Comparison of ENCODE assay signal across 18 cellular contexts in genomic region chr6:157859775-157860504, GRCh38. TPM values are rescaled to one million over a fixed set of nuclear protein-coding genes. Genes with fewer than 3 reads are reported as not detected.
A peak's percentile ranks its signal among the peaks of the same experiment; 100 is the strongest.
DNase-seq lines count a peak whose midpoint lies in the region; ATAC-seq lines count a peak whose summit lies in the region.
"Had no signal": no experiment of that assay in that cellular context is flagged by ENCODE, and none has a peak within 500 bp of the region (broad histone marks: within the 10 kb centered on the region; RNA-seq: fewer than 3 reads in every experiment).

No MANE protein-coding gene starts in this region.

- POLR2A ChIA-PET in T-cell (lab: Charles Lee): interaction anchor here in 1 of 2 donors (0.6 kb wide), 1 partner anchor 831 kb away, joined by 3 read pairs; no protein-coding TSS in a partner anchor

- no peak for DNase-seq in activated T-cell treated with anti-CD3 and anti-CD28 coated beads, Interleukin-2, amount 50 U/mL, for 72 hours
- no peak for DNase-seq in activated T-cell treated with anti-CD3 and anti-CD28 coated beads, Interleukin-2, amount 50 U/mL, for 4 hours
- DNase-seq in T-cell: peak in 2 of 34 experiments; percentile 11 to 22
- DNase-seq in left lobe of liver (ENCODE audit: low spot score): no peak
- DNase-seq in GOT3 (lab: John Stamatoyannopoulos, UW): no peak
- DNase-seq in OCI-M2 (lab: John Stamatoyannopoulos, UW; ENCODE audit: unreplicated experiment): no peak
- no peak for DNase-seq in NCI-H345 (lab: John Stamatoyannopoulos, UW)
- DNase-seq: activated CD4-positive, alpha-beta T cell treated with anti-CD3 and anti-CD28 coated beads for 1 hour; activated gamma-delta T cell treated with Interleukin-2 at 50 U/mL for 16 hours; aorta; hippocampal formation; MG63; NCI-H1694; spleen; T1000 had no signal

- H3K4me3 Mint-ChIP-seq in activated T-cell treated with anti-CD3 and anti-CD28 coated beads, Interleukin-2, amount 50 U/mL, for 72 hours: peak overlapping the region; percentile 31 to 42
- no peak overlapping the region for H3K4me3 Mint-ChIP-seq in activated T-cell treated with anti-CD3 and anti-CD28 coated beads, Interleukin-2, amount 50 U/mL, for 4 hours
- peak overlapping the region; percentile 7 to 44 (median 19) for H3K4me3 Mint-ChIP-seq in T-cell
- H3K4me3 Mint-ChIP-seq: central memory CD8-positive, alpha-beta T cell; natural killer cell treated with Interleukin-12 subunit alpha and Interleukin-12 subunit beta and Interleukin-15 and Interleukin-18, amount 100 ng/mL, for 72 hours had no signal

- peaks cover 81% of the 10 kb centered on the region for H3K4me1 Mint-ChIP-seq in activated T-cell treated with anti-CD3 and anti-CD28 coated beads, Interleukin-2, amount 50 U/mL, for 72 hours (ENCODE audit: low read depth)
- peaks cover 69% of the 10 kb centered on the region for H3K4me1 Mint-ChIP-seq in activated T-cell treated with anti-CD3 and anti-CD28 coated beads, Interleukin-2, amount 50 U/mL, for 4 hours (ENCODE audit: low read depth)
- H3K4me1 Mint-ChIP-seq in T-cell: peaks cover 68 to 75% (median 73%) of the 10 kb centered on the region in 3 donors

- peaks cover 0 to 6% of the 10 kb centered on the region in 2 donors for H3K9me3 Mint-ChIP-seq in activated T-cell treated with anti-CD3 and anti-CD28 coated beads, Interleukin-2, amount 50 U/mL, for 72 hours
- H3K9me3 Mint-ChIP-seq in activated T-cell treated with anti-CD3 and anti-CD28 coated beads, Interleukin-2, amount 50 U/mL, for 4 hours: peaks cover 1% of the 10 kb centered on the region
- peaks cover under 1 to 3% (median 1%) of the 10 kb centered on the region in 3 donors for H3K9me3 Mint-ChIP-seq in T-cell
- H3K9me3 Mint-ChIP-seq: central memory CD8-positive, alpha-beta T cell; natural killer cell treated with Interleukin-12 subunit alpha and Interleukin-12 subunit beta and Interleukin-15 and Interleukin-18, amount 100 ng/mL, for 72 hours had no signal

- no peak for ATAC-seq in activated T-cell treated with anti-CD3 and anti-CD28 coated beads, Interleukin-2, amount 50 U/mL, for 72 hours (replicated peaks in 1 of 2)
- no peak for ATAC-seq in activated T-cell treated with anti-CD3 and anti-CD28 coated beads, Interleukin-2, amount 50 U/mL, for 4 hours
- ATAC-seq in T-cell (replicated peaks in 1 of 4): peak in 1 of 4 experiments; percentile 19
- peak; percentile 78 for ATAC-seq in left lobe of liver
- ATAC-seq in activated CD4-positive, CD25-positive, alpha-beta regulatory T cell treated with anti-CD3 and anti-CD28 coated beads, Interleukin-2, amount 50 U/mL, for 24 hours: no peak

- CTCF ChIA-PET in T-cell (lab: Charles Lee): interaction anchor here in 1 of 2 donors (0.7 to 1.0 kb wide), 2 partner anchors 13 to 100 kb away, joined by 3 to 4 read pairs; no protein-coding TSS in a partner anchor

- no peak overlapping the region for H3K27ac Mint-ChIP-seq in activated T-cell treated with anti-CD3 and anti-CD28 coated beads, Interleukin-2, amount 50 U/mL, for 72 hours
- H3K27ac Mint-ChIP-seq in T-cell: peak overlapping the region in 1 of 2 donors; percentile 45
- H3K27ac Mint-ChIP-seq: natural killer cell treated with Interleukin-12 subunit alpha and Interleukin-12 subunit beta and Interleukin-15 and Interleukin-18, amount 100 ng/mL, for 72 hours had no signal

- peaks cover 8% of the 10 kb centered on the region for H3K27me3 Mint-ChIP-seq in activated T-cell treated with anti-CD3 and anti-CD28 coated beads, Interleukin-2, amount 50 U/mL, for 72 hours (ENCODE audit: low read depth)
- H3K27me3 Mint-ChIP-seq in activated T-cell treated with anti-CD3 and anti-CD28 coated beads, Interleukin-2, amount 50 U/mL, for 4 hours (ENCODE audit: low read depth): no peaks in the 10 kb centered on the region
- no peaks in the 10 kb centered on the region for H3K27me3 Mint-ChIP-seq in T-cell

- H3K36me3 Mint-ChIP-seq in activated T-cell treated with anti-CD3 and anti-CD28 coated beads, Interleukin-2, amount 50 U/mL, for 72 hours (ENCODE audit: insufficient read depth in 2 of 2): peaks cover 6 to 35% of the 10 kb centered on the region in 2 donors
- H3K36me3 Mint-ChIP-seq in activated T-cell treated with anti-CD3 and anti-CD28 coated beads, Interleukin-2, amount 50 U/mL, for 4 hours (ENCODE audit: insufficient read depth): peaks cover 11% of the 10 kb centered on the region
- H3K36me3 Mint-ChIP-seq in T-cell: peaks cover 7% of the 10 kb centered on the region
- H3K36me3 Mint-ChIP-seq: natural killer cell treated with Interleukin-12 subunit alpha and Interleukin-12 subunit beta and Interleukin-15 and Interleukin-18, amount 100 ng/mL, for 72 hours had no signal

RNA-seq across cellular contexts. Expression of gene SNX9, which starts 36.9 kb away (rescaled TPM):
- total RNA-seq in activated T-cell treated with anti-CD3 and anti-CD28 coated beads, Interleukin-2, amount 50 U/mL, for 72 hours: 10 to 100 TPM; 83.5 to 94.6 TPM
- total RNA-seq in activated T-cell treated with anti-CD3 and anti-CD28 coated beads, Interleukin-2, amount 50 U/mL, for 4 hours: 10 to 100 TPM; 39.0 to 52.5 (median 42.8) TPM
- total RNA-seq in T-cell: 10 to 100 TPM; 20.5 to 25.9 (median 23.7) TPM
- total RNA-seq in left lobe of liver: 25.5 TPM
